In genomic region chr5:14337603-14338002, GRCh38 we compare ENCODE assay signal across 19 cellular contexts.
"Had no signal": no experiment of that assay in that cellular context is flagged by ENCODE, and none has a peak within 500 bp of the region (broad histone marks: within the 10 kb centered on the region; RNA-seq: fewer than 3 reads in every experiment).

No MANE protein-coding gene starts in this region.

- H3K36me3 Mint-ChIP-seq: T-cell had no signal

- H3K4me3 Mint-ChIP-seq: activated CD4-positive, alpha-beta T cell treated with anti-CD3 and anti-CD28 coated beads, Interleukin-2, amount 10 ng/mL, durations not matched to agents 7 days and 5 days; activated CD8-positive, alpha-beta T cell treated with anti-CD3 and anti-CD28 coated beads, Interleukin-2, amount 10 ng/mL, durations not matched to agents 7 days and 5 days; activated naive CD4-positive, alpha-beta T cell treated with anti-CD3 and anti-CD28 coated beads for 36 hours; activated T-cell treated with anti-CD3 and anti-CD28 coated beads, Interleukin-2, amount 50 U/mL, for 4 hours; effector memory CD8-positive, alpha-beta T cell; naive B cell; T-cell had no signal

- H3K9me3 Mint-ChIP-seq: activated CD4-positive, alpha-beta T cell treated with anti-CD3 and anti-CD28 coated beads, Interleukin-2, amount 10 ng/mL, durations not matched to agents 7 days and 5 days; activated naive CD4-positive, alpha-beta T cell treated with anti-CD3 and anti-CD28 coated beads for 36 hours; activated T-cell treated with anti-CD3 and anti-CD28 coated beads, Interleukin-2, amount 50 U/mL, for 4 hours; effector memory CD8-positive, alpha-beta T cell; naive B cell; T-cell had no signal

- H3K4me1 ChIP-seq: breast epithelium, thyroid gland had no signal

- H3K27me3 ChIP-seq: breast epithelium, pancreas, right lobe of liver, thyroid gland had no signal

- H3K27ac ChIP-seq: breast epithelium, pancreas, right lobe of liver, thyroid gland had no signal

- DNase-seq: activated CD4-positive, alpha-beta T cell treated with anti-CD3 and anti-CD28 coated beads, Interleukin-2, amount 10 ng/mL, durations not matched to agents 7 days and 5 days; activated CD8-positive, alpha-beta T cell treated with anti-CD3 and anti-CD28 coated beads, Interleukin-2, amount 10 ng/mL, durations not matched to agents 7 days and 5 days; activated naive CD4-positive, alpha-beta T cell treated with anti-CD3 and anti-CD28 coated beads for 36 hours; activated T-cell treated with anti-CD3 and anti-CD28 coated beads, Interleukin-2, amount 50 U/mL, for 4 hours; effector memory CD8-positive, alpha-beta T cell; foreskin fibroblast; glutamatergic neuron; midbrain; naive B cell; pancreas; right lobe of liver; stimulated activated CD4-positive, alpha-beta T cell treated with anti-CD3 and anti-CD28 coated beads, Interleukin-4, amount 100 ng/mL, for 4 hours; stimulated activated naive CD4-positive, alpha-beta T cell; T-cell; thyroid gland had no signal

- H3K36me3 ChIP-seq: breast epithelium had no signal

- H3K9me3 ChIP-seq: breast epithelium, pancreas, right lobe of liver, thyroid gland had no signal

- ATAC-seq: activated CD8-positive, alpha-beta T cell treated with anti-CD3 and anti-CD28 coated beads, Interleukin-2, amount 10 ng/mL, durations not matched to agents 7 days and 5 days; activated T-cell treated with anti-CD3 and anti-CD28 coated beads, Interleukin-2, amount 50 U/mL, for 4 hours; effector memory CD8-positive, alpha-beta T cell; left lobe of liver; pancreas; right lobe of liver; SK-N-SH treated with all-trans-retinoic acid at 6 μM for 48 hours; T-cell had no signal

- H3K4me3 ChIP-seq: breast epithelium, lung, pancreas, right lobe of liver, thyroid gland had no signal

- H3K27ac Mint-ChIP-seq: activated CD8-positive, alpha-beta T cell treated with anti-CD3 and anti-CD28 coated beads, Interleukin-2, amount 10 ng/mL, durations not matched to agents 7 days and 5 days; activated naive CD4-positive, alpha-beta T cell treated with anti-CD3 and anti-CD28 coated beads for 36 hours; effector memory CD8-positive, alpha-beta T cell; T-cell had no signal

- H3K27me3 Mint-ChIP-seq: activated CD4-positive, alpha-beta T cell treated with anti-CD3 and anti-CD28 coated beads, Interleukin-2, amount 10 ng/mL, durations not matched to agents 7 days and 5 days; naive B cell had no signal
